In genomic region chr2:191678437-191679110, GRCh38 we compare ENCODE assay signal across 8 cellular contexts. TPM values are rescaled to one million over a fixed set of nuclear protein-coding genes. Genes with fewer than 3 reads are reported as not detected.
DNase-seq lines count a peak whose midpoint lies in the region; ATAC-seq and TF ChIP-seq lines count a peak whose summit lies in the region.

No MANE protein-coding gene starts in this region.

- peaks cover 50% of the 10 kb centered on the region for H3K79me2 ChIP-seq in HCT116 (ENCODE audit: insufficient read depth, low read length)

- CTCF ChIA-PET in HCT116 (lab: Charles Lee): interaction anchor here (0.7 kb wide), 1 partner anchor 29 kb away, joined by 3 read pairs; no protein-coding TSS in a partner anchor

- peak overlapping the region; percentile 79 for H3K4me2 ChIP-seq in HCT116 (ENCODE audit: low read length)

- peak; percentile 41 for ATAC-seq in HCT116
- peak; percentile 0 to 2 for ATAC-seq in naive B cell (ENCODE audit: low read depth in 2 of 2)

- peaks cover 24 to 50% (median 40%) of the 10 kb centered on the region in 3 donors for H3K4me1 Mint-ChIP-seq in naive B cell
- H3K4me1 Mint-ChIP-seq in stimulated activated naive CD8-positive, alpha-beta T cell treated with anti-CD3 and anti-CD28 coated beads, Interleukin-15, Interleukin-2, amounts not matched to agents 100 ng/mL and 50 ng/mL, for 24 hours (ENCODE audit: low read depth): peaks cover 72% of the 10 kb centered on the region

- H3K36me3 ChIP-seq in HCT116 (ENCODE audit: control insufficient read depth in 1 of 2, insufficient read depth in 2 of 2, low read length in 2 of 2): peaks cover 11 to 17% of the 10 kb centered on the region in 2 experiments

- H3K4me3 ChIP-seq in GM12864 (ENCODE audit: low read depth, low read length) (peak overlapping the region; percentile 77), HCT116 (replicated peaks in 1 of 2; ENCODE audit: low read depth in 1 of 2, low read length in 2 of 2) (peak overlapping the region; percentile 71 to 77), NB4 (ENCODE audit: low read depth, low read length) (peak overlapping the region; percentile 84)

- BruUV-seq in HCT116 (replicated peaks; lab: Mats Ljungman, UMichigan): TSS peak; percentile 70

- H3K4me1 ChIP-seq in HCT116 (ENCODE audit: control insufficient read depth in 1 of 2, insufficient read depth in 2 of 2, low read length in 2 of 2): peaks cover 19 to 28% of the 10 kb centered on the region in 2 experiments

- H3K9me3 Mint-ChIP-seq in naive B cell: no peaks in the 10 kb centered on the region
- no peaks in the 10 kb centered on the region for H3K9me3 Mint-ChIP-seq in stimulated activated naive CD8-positive, alpha-beta T cell treated with anti-CD3 and anti-CD28 coated beads, Interleukin-15, Interleukin-2, amounts not matched to agents 100 ng/mL and 50 ng/mL, for 24 hours

- DNase-seq in GM12864 (ENCODE audit: low read depth) (no peak), HCT116 (ENCODE audit: low read depth, low spot score) (no peak), NB4 (ENCODE audit: low read depth) (peak; percentile 73), erythroblast (lab: John Stamatoyannopoulos, UW) (peak; percentile 76 to 88), naive B cell (no peak), COR-L47 (lab: John Stamatoyannopoulos, UW) (no peak)
- peak; percentile 64 for DNase-seq in activated CD8-positive, alpha-beta memory T cell treated with anti-CD3 and anti-CD28 coated beads, Interleukin-2, amount 50 U/mL, for 4 hours

- H3K27ac Mint-ChIP-seq in naive B cell: peak overlapping the region; percentile 95 to 99 (median 98)
- peak overlapping the region; percentile 94 for H3K27ac Mint-ChIP-seq in stimulated activated naive CD8-positive, alpha-beta T cell treated with anti-CD3 and anti-CD28 coated beads, Interleukin-15, Interleukin-2, amounts not matched to agents 100 ng/mL and 50 ng/mL, for 24 hours

- H3K36me3 Mint-ChIP-seq in naive B cell: peaks cover 0 to 8% of the 10 kb centered on the region in 2 donors
- peaks cover 48% of the 10 kb centered on the region for H3K36me3 Mint-ChIP-seq in stimulated activated naive CD8-positive, alpha-beta T cell treated with anti-CD3 and anti-CD28 coated beads, Interleukin-15, Interleukin-2, amounts not matched to agents 100 ng/mL and 50 ng/mL, for 24 hours (ENCODE audit: low read depth)

- H3K9ac ChIP-seq in HCT116 (ENCODE audit: low read length): peak overlapping the region; percentile 86

- H3K9me3 ChIP-seq in HCT116 (ENCODE audit: control insufficient read depth in 1 of 2, insufficient read depth in 1 of 2, low read depth in 1 of 2, low read length in 2 of 2): no peaks in the 10 kb centered on the region

- POLR2A ChIA-PET in HCT116 (lab: Charles Lee): interaction anchor here (0.9 to 2.5 kb wide), 14 partner anchors 8 to 112 kb away, joined by 3 to 35 read pairs (median 6); no protein-coding TSS in a partner anchor

- RAD21 ChIA-PET in HCT116 (lab: Charles Lee; ENCODE audit: low non-redundant PET in 1 of 2, low total read pairs in 2 of 2, uncharacterized antibody in 2 of 2, unreplicated experiment in 2 of 2): no interaction called here

- intact Hi-C loops in HCT116 (cut with micrococcal nuclease): no loop called here

- TF ChIP-seq POLR2A in HCT116 (IDR thresholded peaks at IDR 0.05; ENCODE audit: borderline replicate concordance, extremely low read depth, insufficient read depth, insufficient read length) (no peak), NB4 (IDR thresholded peaks at IDR 0.05; ENCODE audit: extremely low read depth, insufficient read length) (peak; percentile 34), erythroblast (IDR thresholded peaks at IDR 0.05; ENCODE audit: low read length) (no peak)

- TF ChIP-seq RAD21 in HCT116 (IDR thresholded peaks at IDR 0.05; ENCODE audit: low read depth): no peak

- no peaks in the 10 kb centered on the region for H3K27me3 ChIP-seq in HCT116 (ENCODE audit: insufficient read depth, low read length)

- no peak for TF ChIP-seq CTCF in GM12864 (IDR thresholded peaks at IDR 0.05; ENCODE audit: low read depth, low read length, missing control alignments)
- TF ChIP-seq CTCF in HCT116 (IDR thresholded peaks at IDR 0.05 in 2 of 3, conservative IDR thresholded peaks at IDR 0.05 in 1 of 3; ENCODE audit: borderline replicate concordance in 1 of 3, insufficient read depth in 1 of 3, low read depth in 2 of 3, low read length in 2 of 3): no peak
- no peak for TF ChIP-seq CTCF in NB4 (IDR thresholded peaks at IDR 0.05; ENCODE audit: low read depth, low read length)

- H3K4me3 Mint-ChIP-seq in naive B cell: peak overlapping the region; percentile 95 to 99 (median 98)
- H3K4me3 Mint-ChIP-seq in stimulated activated naive CD8-positive, alpha-beta T cell treated with anti-CD3 and anti-CD28 coated beads, Interleukin-15, Interleukin-2, amounts not matched to agents 100 ng/mL and 50 ng/mL, for 24 hours: peak overlapping the region; percentile 91

- no peak overlapping the region for H2AFZ ChIP-seq in HCT116 (ENCODE audit: low read depth, low read length, poor library complexity, severe bottlenecking)

- H3K9me2 ChIP-seq in HCT116 (ENCODE audit: insufficient read depth): no peaks in the 10 kb centered on the region

- H3K27me3 Mint-ChIP-seq in naive B cell: no peaks in the 10 kb centered on the region
- no peaks in the 10 kb centered on the region for H3K27me3 Mint-ChIP-seq in stimulated activated naive CD8-positive, alpha-beta T cell treated with anti-CD3 and anti-CD28 coated beads, Interleukin-15, Interleukin-2, amounts not matched to agents 100 ng/mL and 50 ng/mL, for 24 hours

- H4K20me1 ChIP-seq in HCT116 (ENCODE audit: insufficient read depth): no peaks in the 10 kb centered on the region

- peak overlapping the region; percentile 75 for H3K27ac ChIP-seq in HCT116 (ENCODE audit: low read depth, low read length)

TF ChIP-seq in HCT116, 20 proteins besides CTCF, POLR2A, EP300 and RAD21:
- peak; percentile 91 for TF ChIP-seq MAX (IDR thresholded peaks at IDR 0.05)
- no peak for TF ChIP-seq EGR1 (IDR thresholded peaks at IDR 0.05; ENCODE audit: low read depth)
- TF ChIP-seq CEBPB (IDR thresholded peaks at IDR 0.05; ENCODE audit: low read depth): no peak

RNA-seq across cellular contexts. Expression of gene NABP1, which starts 0.6 kb away (rescaled TPM):
- total RNA-seq in HCT116 (2021; ENCODE audit: unreplicated experiment): 39.3 TPM
- 9.4 and 14.2 TPM in 2 replicates for polyA plus RNA-seq in HCT116 (2012)
- 1 to 10 TPM; 2.1 to 8.0 (median 4.8) TPM for polyA plus RNA-seq in naive B cell (ENCODE audit: low read depth in 6 of 6)

Comparison
In these comparisons a context has a peak if more than half of its experiments do, and no peak if none do; other contexts are left out.
1. DNase-seq: peak in NB4 (single experiment), activated CD8-positive, alpha-beta memory T cell treated with anti-CD3 and anti-CD28 coated beads, Interleukin-2, amount 50 U/mL, for 4 hours (single experiment) and erythroblast (2 of 2); none in GM12864 (single experiment), HCT116 (single experiment), naive B cell (single experiment) and COR-L47 (single experiment).
2. Peak in every context shown above with its lines, with median percentiles within 50 percentile points of each other: H3K4me3 ChIP-seq.